Comparison of ENCODE assay signal across 30 cellular contexts in the genomic region with DNA sequence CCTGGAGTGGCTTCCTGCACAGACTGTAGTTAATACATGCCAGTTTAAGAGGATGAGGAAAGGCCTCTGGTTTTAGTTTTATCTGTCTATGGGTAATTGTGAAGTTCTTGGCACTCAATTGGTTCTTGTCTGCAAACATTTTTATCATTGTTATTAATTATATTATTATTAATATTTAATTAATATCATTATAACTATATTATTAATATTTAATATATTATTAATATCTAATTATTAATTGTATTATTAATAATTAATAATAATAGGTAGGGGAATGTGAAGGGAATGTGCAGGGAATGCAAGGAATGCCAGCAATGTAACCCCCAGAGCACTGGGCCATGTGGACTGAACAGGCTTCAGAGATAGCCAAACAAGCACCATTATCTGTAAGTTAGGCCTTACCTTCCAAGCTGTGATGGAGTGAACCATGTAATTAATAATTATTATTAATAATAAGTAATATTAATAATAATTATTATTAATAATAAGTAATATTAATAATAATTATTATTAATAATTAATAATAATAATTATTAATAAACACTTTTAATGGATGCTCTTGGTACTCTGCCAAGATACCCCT.
"Had no signal": no experiment of that assay in that cellular context is flagged by ENCODE, and none has a peak within 500 bp of the region (broad histone marks: within the 10 kb centered on the region; RNA-seq: fewer than 3 reads in every experiment).

No MANE protein-coding gene starts in this region.

- H3K4me1 Mint-ChIP-seq: central memory CD8-positive, alpha-beta T cell; memory B cell; natural killer cell; stimulated activated naive B cell treated with anti-CD40 and anti-IgM and Interleukin-4, amounts not matched to agents 10 μg/mL and 1 μg/mL and 100 μg/mL, for 72 hours had no signal

- H3K27me3 ChIP-seq: gastrocnemius medialis, heart left ventricle, ovary, tibial nerve, upper lobe of left lung had no signal

- H3K36me3 ChIP-seq: gastrocnemius medialis, heart left ventricle, left ventricle myocardium inferior, lower lobe of right lung, ovary, thoracic aorta, tibial nerve, upper lobe of left lung had no signal

- FAIRE-seq: islet of Langerhans, small intestine, urothelium cell line had no signal

- ATAC-seq: esophagus mucosa; gastrocnemius medialis; heart left ventricle; left colon; lower lobe of right lung; natural killer cell; psoas muscle; right cardiac atrium; stimulated activated naive B cell treated with anti-CD40 and anti-IgM and Interleukin-4, amounts not matched to agents 10 μg/mL and 1 μg/mL and 100 μg/mL, for 72 hours had no signal

- H3K9me3 Mint-ChIP-seq: central memory CD8-positive, alpha-beta T cell; memory B cell; natural killer cell; stimulated activated naive CD8-positive, alpha-beta T cell treated with anti-CD3 and anti-CD28 coated beads, Interleukin-15, Interleukin-2, amounts not matched to agents 100 ng/mL and 50 ng/mL, for 24 hours had no signal

- H3K4me1 ChIP-seq: lower lobe of right lung, psoas muscle, upper lobe of left lung had no signal

- H3K9me3 ChIP-seq: gastrocnemius medialis, heart left ventricle, left ventricle myocardium inferior, lower lobe of right lung, ovary, psoas muscle, thoracic aorta, upper lobe of left lung had no signal

- H3K27ac ChIP-seq: epithelial cell of prostate, gastrocnemius medialis, heart left ventricle, left ventricle myocardium inferior, lower lobe of right lung, ovary, psoas muscle, thoracic aorta, tibial nerve, upper lobe of left lung had no signal

- H3K27me3 Mint-ChIP-seq: central memory CD8-positive, alpha-beta T cell; memory B cell; stimulated activated naive CD8-positive, alpha-beta T cell treated with anti-CD3 and anti-CD28 coated beads, Interleukin-15, Interleukin-2, amounts not matched to agents 100 ng/mL and 50 ng/mL, for 24 hours had no signal

- DNase-seq: cortex of kidney; effector CD4-positive, alpha-beta T cell; foreskin fibroblast; gastrocnemius medialis; heart left ventricle; hippocampal formation; left colon; left ventricle myocardium inferior; lower lobe of right lung; midbrain; natural killer cell; occipital lobe; ovary; posterior cingulate gyrus; psoas muscle; right cardiac atrium; small intestine; stimulated activated CD4-positive, alpha-beta T cell treated with anti-CD3 and anti-CD28 coated beads, Interleukin-15, amount 100 ng/mL, for 24 hours; stimulated activated CD4-positive, alpha-beta T cell treated with anti-CD3 and anti-CD28 coated beads, Interleukin-2, amount 100 ng/mL, for 48 hours; stimulated activated naive B cell treated with anti-CD40 and anti-IgM and Interleukin-4, amounts not matched to agents 10 μg/mL and 1 μg/mL and 100 μg/mL, for 72 hours; upper lobe of left lung had no signal

- H3K36me3 Mint-ChIP-seq: memory B cell; natural killer cell; stimulated activated naive B cell treated with anti-CD40 and anti-IgM and Interleukin-4, amounts not matched to agents 10 μg/mL and 1 μg/mL and 100 μg/mL, for 72 hours had no signal

- H3K27ac Mint-ChIP-seq: memory B cell; natural killer cell; stimulated activated naive B cell treated with anti-CD40 and anti-IgM and Interleukin-4, amounts not matched to agents 10 μg/mL and 1 μg/mL and 100 μg/mL, for 72 hours; stimulated activated naive CD8-positive, alpha-beta T cell treated with anti-CD3 and anti-CD28 coated beads, Interleukin-15, Interleukin-2, amounts not matched to agents 100 ng/mL and 50 ng/mL, for 24 hours had no signal

- H3K4me3 Mint-ChIP-seq: central memory CD8-positive, alpha-beta T cell; memory B cell; natural killer cell; stimulated activated naive B cell treated with anti-CD40 and anti-IgM and Interleukin-4, amounts not matched to agents 10 μg/mL and 1 μg/mL and 100 μg/mL, for 72 hours; stimulated activated naive CD8-positive, alpha-beta T cell treated with anti-CD3 and anti-CD28 coated beads, Interleukin-15, Interleukin-2, amounts not matched to agents 100 ng/mL and 50 ng/mL, for 24 hours had no signal

- H3K4me3 ChIP-seq: gastrocnemius medialis, heart left ventricle, left ventricle myocardium inferior, lower lobe of right lung, ovary, psoas muscle, thoracic aorta, tibial nerve, upper lobe of left lung had no signal
